Comparison of ENCODE assay signal across 12 cellular contexts in the genomic region with DNA sequence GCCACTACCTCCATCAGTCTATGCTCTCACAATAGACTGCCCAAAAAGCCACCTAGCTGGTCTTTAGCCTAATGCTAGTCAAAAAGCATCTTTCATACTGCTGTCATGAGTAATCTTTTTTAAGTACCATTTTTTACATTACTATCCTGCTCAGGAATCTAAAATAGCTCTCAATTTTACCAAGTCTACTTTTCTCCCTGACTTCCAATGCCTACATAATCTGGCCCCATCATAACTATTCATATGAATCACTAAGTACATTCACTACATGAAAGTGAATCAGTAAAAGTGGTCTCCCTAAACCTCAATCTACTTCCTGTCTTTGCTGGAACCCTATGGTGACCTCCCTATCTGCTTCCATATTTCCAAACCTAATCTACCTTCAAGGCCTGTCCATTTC.
DNase-seq lines count a peak whose midpoint lies in the region; ATAC-seq and TF ChIP-seq lines count a peak whose summit lies in the region.
"Had no signal": no experiment of that assay in that cellular context is flagged by ENCODE, and none has a peak within 500 bp of the region (broad histone marks: within the 10 kb centered on the region; RNA-seq: fewer than 3 reads in every experiment).

No MANE protein-coding gene starts in this region.

- no peaks in the 10 kb centered on the region for H3K9me3 Mint-ChIP-seq in endothelial cell (ENCODE audit: unreplicated experiment)

- peaks cover 3% of the 10 kb centered on the region for H3K27me3 Mint-ChIP-seq in endothelial cell (ENCODE audit: unreplicated experiment)

- H3K9ac ChIP-seq in PC-3 (ENCODE audit: low read length), result no peak overlapping the region

- ATAC-seq in PC-3 (peak; percentile 64; the same call in 1 of the 2 replicates), GM21367 (IDR thresholded peaks at IDR 0.05; ENCODE audit: unreplicated experiment) (no peak)
- ATAC-seq: K562 had no signal

- peaks cover 9% of the 10 kb centered on the region for H3K36me3 Mint-ChIP-seq in endothelial cell (ENCODE audit: low read depth, unreplicated experiment)

- peaks cover 10% of the 10 kb centered on the region; the same call in 1 of the 2 replicates for H3K4me1 ChIP-seq in PC-3 (ENCODE audit: insufficient read depth, low read length)

- H4K20me1 ChIP-seq in PC-3 (ENCODE audit: low read length), result no peaks in the 10 kb centered on the region

- no peak overlapping the region for H2AFZ ChIP-seq in PC-3 (ENCODE audit: low read length)

- no peaks in the 10 kb centered on the region for H3K4me1 Mint-ChIP-seq in endothelial cell (ENCODE audit: unreplicated experiment)

- no peak overlapping the region for H3K27ac Mint-ChIP-seq in endothelial cell (ENCODE audit: unreplicated experiment)

- H3K4me3 Mint-ChIP-seq in endothelial cell (ENCODE audit: unreplicated experiment), result no peak overlapping the region

- no peaks in the 10 kb centered on the region for H3K9me3 ChIP-seq in PC-3 (ENCODE audit: low read length)

- H3K4me3 ChIP-seq in PC-3 (ENCODE audit: low read length), result no peak overlapping the region
- H3K4me3 ChIP-seq: K562 had no signal

- intact Hi-C loops in PC-3 (cut with micrococcal nuclease), result no loop called here

- no peaks in the 10 kb centered on the region for H3F3A ChIP-seq in PC-3 (ENCODE audit: low read length, unreplicated experiment)

- CTCF ChIA-PET in PC-3 (lab: Charles Lee), result no interaction called here

- H3K27me3 ChIP-seq in PC-3 (ENCODE audit: low read length), result no peaks in the 10 kb centered on the region

- peaks cover 41% of the 10 kb centered on the region; the same call in 1 of the 2 replicates for H3K36me3 ChIP-seq in PC-3 (ENCODE audit: low read depth, low read length)

- H3K79me2 ChIP-seq in PC-3 (ENCODE audit: low read length), result no peaks in the 10 kb centered on the region

- no peaks in the 10 kb centered on the region for H3K9me2 ChIP-seq in PC-3 (replicated peaks; ENCODE audit: low read length)

- TF ChIP-seq CTCF in PC-3 (conservative IDR thresholded peaks at IDR 0.05; ENCODE audit: low read depth, low read length), result no peak
- no peak for TF ChIP-seq CTCF in endothelial cell (IDR thresholded peaks at IDR 0.05; ENCODE audit: unreplicated experiment)

- DNase-seq in A172 (ENCODE audit: low spot score) (peak; percentile 31), ELR (ENCODE audit: low read depth) (peak; percentile 81), PC-3 (peak; percentile 55), dedifferentiated amniotic fluid mesenchymal stem cell (ENCODE audit: extremely low spot score) (peak; percentile 19), germinal center (ENCODE audit: low spot score) (no peak), endothelial cell (ENCODE audit: low spot score) (no peak), KG1 (lab: John Stamatoyannopoulos, UW) (no peak)
- DNase-seq: H7, NCI-H2081 treated with DMSO at 0.1 percent for 48 hours, T-helper 9 cell had no signal

- POLR2A ChIA-PET in PC-3 (lab: Charles Lee; ENCODE audit: unreplicated experiment), result no interaction called here

- no TSS peak for BruUV-seq in PC-3 (replicated peaks; lab: Mats Ljungman, UMichigan)

- no peak overlapping the region for H3K4me2 ChIP-seq in PC-3 (ENCODE audit: low read length)

- peak overlapping the region; percentile 20; the same call in 1 of the 2 replicates for H3K27ac ChIP-seq in PC-3 (ENCODE audit: low read length)

Comparison
In these comparisons a context has a peak if more than half of its experiments do, and no peak if none do; other contexts are left out.
1. DNase-seq: peak in A172 (single experiment), ELR (single experiment), PC-3 (single experiment) and dedifferentiated amniotic fluid mesenchymal stem cell (single experiment); none in germinal center (single experiment), endothelial cell (single experiment) and KG1 (single experiment).